1 cellular context compared by ENCODE assay signal in genomic region chrX:41559662-41560061, GRCh38.
TF ChIP-seq lines count a peak whose summit lies in the region.

No MANE protein-coding gene starts in this region.

TF ChIP-seq in K562, 482 proteins besides CTCF, POLR2A, EP300 and RAD21 (continued from another document):
- TF ChIP-seq RERE (CRISPR knock-in tag; IDR thresholded peaks at IDR 0.05; ENCODE audit: borderline replicate concordance) (no peak), BRCA1 (IDR thresholded peaks at IDR 0.05) (no peak), BRCA1 (CRISPR knock-in tag; IDR thresholded peaks at IDR 0.05) (no peak), SOX6 (IDR thresholded peaks at IDR 0.05) (peak; percentile 41; the same call in 1 of the 2 replicates), EGR1 (conservative IDR thresholded peaks at IDR 0.05) (peak; percentile 77), ZNF511 (CRISPR knock-in tag; IDR thresholded peaks at IDR 0.05) (no peak), GTF2F1 (IDR thresholded peaks at IDR 0.05; ENCODE audit: low read depth, low read length) (no peak), SMAD4 (CRISPR knock-in tag; conservative IDR thresholded peaks at IDR 0.05) (0 out of 2 replicates have a peak, but pooled peaks have one; percentile 19)
TF ChIP-seq in K562: peak in this region for 11.
